17 cellular contexts compared by ENCODE assay signal in the genomic region with DNA sequence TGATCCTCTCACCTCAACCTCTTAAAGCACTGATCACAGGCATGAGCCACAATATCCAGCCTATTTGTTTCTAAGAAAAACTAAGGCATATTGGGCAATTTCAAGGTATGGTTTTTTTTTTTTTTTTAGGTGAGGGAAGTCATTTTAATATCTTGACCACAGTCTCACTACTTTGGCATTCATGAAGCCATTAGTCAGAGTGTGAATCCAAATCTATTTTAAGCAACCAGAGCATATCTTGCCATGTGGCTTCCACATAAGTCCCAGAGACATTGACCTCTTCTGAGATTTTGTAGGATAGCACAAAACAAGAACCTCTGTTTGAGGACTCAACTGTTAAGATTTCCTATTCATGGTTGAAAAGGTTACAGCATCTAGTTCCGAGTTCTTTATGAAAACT.
"Had no signal": no experiment of that assay in that cellular context is flagged by ENCODE, and none has a peak within 500 bp of the region (broad histone marks: within the 10 kb centered on the region; RNA-seq: fewer than 3 reads in every experiment).

No MANE protein-coding gene starts in this region.

- H3K4me3 ChIP-seq: lung, pancreas, right lobe of liver, stomach, testis had no signal

- ATAC-seq: activated CD8-positive, alpha-beta memory T cell treated with anti-CD3 and anti-CD28 coated beads, Interleukin-2, amount 10 ng/mL, durations not matched to agents 7 days and 5 days; natural killer cell treated with Interleukin-12 subunit alpha and Interleukin-12 subunit beta and Interleukin-15 and Interleukin-18, amount 100 ng/mL, for 72 hours; pancreas; right lobe of liver; stimulated activated effector memory CD8-positive, alpha-beta T cell treated with anti-CD3 and anti-CD28 coated beads, Interleukin-12 subunit alpha, Interleukin-12 subunit beta, amount 100 ng/mL, for 72 hours had no signal

- DNase-seq: activated CD4-positive, alpha-beta memory T cell treated with anti-CD3 and anti-CD28 coated beads, Interleukin-2, amount 10 ng/mL, durations not matched to agents 7 days and 5 days; activated CD4-positive, alpha-beta T cell treated with anti-CD3 and anti-CD28 coated beads for 48 hours; activated CD4-positive, CD25-positive, alpha-beta regulatory T cell; activated CD8-positive, alpha-beta memory T cell treated with anti-CD3 and anti-CD28 coated beads, Interleukin-2, amount 10 ng/mL, durations not matched to agents 7 days and 5 days; activated naive CD8-positive, alpha-beta T cell treated with anti-CD3 and anti-CD28 coated beads for 36 hours; amniotic stem cell; endodermal cell; hypothalamus; islet precursor cell; pancreas; right lobe of liver; stimulated activated CD4-positive, alpha-beta T cell treated with anti-CD3 and anti-CD28 coated beads, Interleukin-4, amount 100 ng/mL, for 24 hours; stomach; testis had no signal
